ENCODE assay signal across 15 cellular contexts in the genomic region with DNA sequence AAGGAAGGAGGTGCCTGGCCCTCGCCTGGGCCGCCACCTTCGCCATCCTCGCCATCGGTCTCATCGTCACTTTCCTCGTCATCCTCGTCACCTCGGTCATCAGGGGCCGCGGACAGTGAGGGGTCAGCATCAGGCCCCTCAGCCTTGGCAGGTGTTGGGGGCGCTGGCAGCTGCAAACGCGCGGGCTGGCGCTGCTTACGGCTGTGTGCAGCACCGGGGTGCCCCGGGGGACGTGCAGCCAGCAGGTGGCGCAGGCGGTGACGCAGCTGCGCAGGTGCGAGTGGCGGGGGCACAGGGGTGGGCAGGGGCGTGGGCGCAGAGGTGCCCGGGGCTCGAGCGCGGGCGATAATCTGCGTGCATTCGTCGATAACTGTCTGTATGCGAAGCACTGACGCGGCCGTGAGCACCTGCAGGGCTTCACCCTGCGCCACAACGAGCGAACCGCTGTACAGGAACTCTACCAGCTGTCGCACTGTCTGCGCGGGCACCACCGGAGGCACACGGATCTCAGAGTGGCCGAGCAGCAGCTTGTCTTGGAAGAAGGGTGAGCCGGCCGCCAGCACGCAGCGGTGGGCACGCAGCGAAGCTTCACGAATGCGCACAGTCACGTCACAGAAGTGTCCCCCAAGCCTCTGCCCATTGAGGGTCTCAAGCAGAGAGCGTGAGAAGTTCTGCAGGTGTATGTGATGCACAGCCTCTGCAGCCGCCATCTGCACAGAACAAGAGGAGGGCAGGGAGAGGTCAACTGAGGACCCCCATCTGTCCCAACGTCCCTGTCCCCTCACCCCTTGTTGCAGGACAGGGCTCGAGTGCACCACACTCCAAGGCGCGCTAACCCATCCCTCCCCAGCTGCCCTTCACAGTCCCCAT. TPM values are rescaled to one million over a fixed set of nuclear protein-coding genes. Genes with fewer than 3 reads are reported as not detected.
DNase-seq lines count a peak whose midpoint lies in the region; ATAC-seq, FAIRE-seq and TF ChIP-seq lines count a peak whose summit lies in the region.
"Had no signal": no experiment of that assay in that cellular context is flagged by ENCODE, and none has a peak within 500 bp of the region (broad histone marks: within the 10 kb centered on the region; RNA-seq: fewer than 3 reads in every experiment).

No MANE protein-coding gene starts in this region.

- H3K27ac ChIP-seq in breast epithelium, result peak overlapping the region in 1 of 2 donors; percentile 95
- no peak overlapping the region for H3K27ac ChIP-seq in endothelial cell of umbilical vein (ENCODE audit: insufficient read depth, low read depth, low read length)
- peak overlapping the region in 3 of 5 donors; percentile 97 to 100 (median 98) for H3K27ac ChIP-seq in stomach

- no peak for TF ChIP-seq EP300 in stomach (IDR thresholded peaks at IDR 0.05)

- ATAC-seq in HG02884 (IDR thresholded peaks at IDR 0.05; ENCODE audit: unreplicated experiment) (no peak), GM21390 (IDR thresholded peaks at IDR 0.05; ENCODE audit: unreplicated experiment) (no peak)
- ATAC-seq: stimulated activated naive B cell treated with anti-CD40 and anti-IgM and Interleukin-4, amounts not matched to agents 10 μg/mL and 1 μg/mL and 100 μg/mL, for 72 hours had no signal

- H2AFZ ChIP-seq in endothelial cell of umbilical vein (ENCODE audit: low read depth, low read length), result no peak overlapping the region

- H3K27me3 Mint-ChIP-seq in MCF 10A (ENCODE audit: insufficient read depth, unreplicated experiment), result no peaks in the 10 kb centered on the region
- H3K27me3 Mint-ChIP-seq: stimulated activated naive B cell treated with anti-CD40 and anti-IgM and Interleukin-4, amounts not matched to agents 10 μg/mL and 1 μg/mL and 100 μg/mL, for 72 hours had no signal

- peaks cover 27% of the 10 kb centered on the region for H3K4me1 Mint-ChIP-seq in MCF 10A (ENCODE audit: insufficient read depth, unreplicated experiment)

- peak overlapping the region; percentile 100 for H3K27ac Mint-ChIP-seq in MCF 10A (ENCODE audit: low read depth, unreplicated experiment)

- intact Hi-C loops in MCF 10A (cut with micrococcal nuclease) (no loop called here), breast epithelium (cut with DNase I; ENCODE audit: low total_unique reads) (no loop called here), endothelial cell of umbilical vein (cut with micrococcal nuclease) (no loop called here), stomach (cut with DNase I; ENCODE audit: low total_unique reads) (no loop called here)

- no peaks in the 10 kb centered on the region for H3K9me3 Mint-ChIP-seq in MCF 10A (ENCODE audit: unreplicated experiment)
- H3K9me3 Mint-ChIP-seq: stimulated activated naive B cell treated with anti-CD40 and anti-IgM and Interleukin-4, amounts not matched to agents 10 μg/mL and 1 μg/mL and 100 μg/mL, for 72 hours had no signal

- no peaks in the 10 kb centered on the region for H4K20me1 ChIP-seq in endothelial cell of umbilical vein (replicated peaks; ENCODE audit: control insufficient read depth, extremely low read depth, insufficient read depth, low read length)

- H3K9me3 ChIP-seq in breast epithelium (no peaks in the 10 kb centered on the region), NT2/D1 (ENCODE audit: insufficient read depth, low read length) (no peaks in the 10 kb centered on the region), endothelial cell of umbilical vein (replicated peaks; ENCODE audit: control insufficient read depth, insufficient read depth, low read length) (no peaks in the 10 kb centered on the region), stomach (no peaks in the 10 kb centered on the region)

- H3K9me1 ChIP-seq in endothelial cell of umbilical vein (replicated peaks; ENCODE audit: control insufficient read depth, extremely low read depth, insufficient read depth, low read length), result no peaks in the 10 kb centered on the region

- BruUV-seq in MCF 10A (replicated peaks; lab: Mats Ljungman, UMichigan), result no TSS peak
- no TSS peak for BruUV-seq in endothelial cell of umbilical vein (replicated peaks; lab: Mats Ljungman, UMichigan)

- TF ChIP-seq CTCF in MCF 10A (IDR thresholded peaks at IDR 0.05; ENCODE audit: unreplicated experiment) (no peak), breast epithelium (IDR thresholded peaks at IDR 0.05) (no peak), endothelial cell of umbilical vein (IDR thresholded peaks at IDR 0.05; ENCODE audit: extremely low read depth in 1 of 2, insufficient read depth in 1 of 2, low read depth in 1 of 2, low read length in 2 of 2) (no peak), stomach (IDR thresholded peaks at IDR 0.05) (no peak)

- 88 to 94% (median 93%) methylated on average over 53 to 65 of the region's 65 CpGs for WGBS in stomach, 5 donors

- dilution Hi-C loops in endothelial cell of umbilical vein (cut with MboI; ENCODE audit: extremely low pct_ligation_motif_present, low sequenced_read_pairs), result no loop called here

- H3K4me3 ChIP-seq in breast epithelium (peak overlapping the region in 1 of 3 donors; percentile 93), NT2/D1 (ENCODE audit: insufficient read length, low read depth) (no peak overlapping the region), endothelial cell of umbilical vein (replicated peaks in 1 of 3; ENCODE audit: insufficient read depth in 1 of 3, low read depth in 1 of 3, low read length in 3 of 3) (no peak overlapping the region), stomach (peak overlapping the region in 2 of 4 donors; percentile 87 to 94)

- TF ChIP-seq POLR2A in breast epithelium (IDR thresholded peaks at IDR 0.05), result no peak
- TF ChIP-seq POLR2A in endothelial cell of umbilical vein (IDR thresholded peaks at IDR 0.05; ENCODE audit: low read depth, low read length), result no peak
- no peak for TF ChIP-seq POLR2A in stomach (IDR thresholded peaks at IDR 0.05)

- CTCF ChIA-PET in MCF 10A (lab: Yijun Ruan, JAX) (interaction anchor here (0.5 to 5.7 kb wide), 6 partner anchors 11 to 1126 kb away, joined by 3 to 43 read pairs (median 3); a partner anchor contains a TSS), endothelial cell of umbilical vein (lab: Charles Lee) (interaction anchor here (1.0 to 4.6 kb wide), 2 partner anchors 27 to 61 kb away, joined by 3 to 111 read pairs; a partner anchor contains a TSS)

- peaks cover 44% of the 10 kb centered on the region for H3K36me3 Mint-ChIP-seq in MCF 10A (ENCODE audit: insufficient read depth, unreplicated experiment)

- no peak for FAIRE-seq in endothelial cell of umbilical vein (lab: Jason Lieb, UNC)

- H3K4me2 ChIP-seq in endothelial cell of umbilical vein (ENCODE audit: insufficient read depth, low read length), result no peak overlapping the region

- peak overlapping the region; percentile 83 for H3K4me3 Mint-ChIP-seq in MCF 10A (ENCODE audit: unreplicated experiment)

- H3K9ac ChIP-seq in NT2/D1 (ENCODE audit: insufficient read length, low read depth) (peak overlapping the region; percentile 42), endothelial cell of umbilical vein (replicated peaks; ENCODE audit: extremely low read depth, insufficient read depth, low read length) (no peak overlapping the region)

- peaks cover 36% of the 10 kb centered on the region for H3K79me2 ChIP-seq in endothelial cell of umbilical vein (ENCODE audit: control insufficient read depth, insufficient read depth, low read length)

- no peaks in the 10 kb centered on the region for H3K36me3 ChIP-seq in breast epithelium
- H3K36me3 ChIP-seq in NT2/D1 (ENCODE audit: insufficient read depth, insufficient read length, low read length), result peaks cover 16% of the 10 kb centered on the region
- H3K36me3 ChIP-seq in endothelial cell of umbilical vein (ENCODE audit: control insufficient read depth in 2 of 2, extremely low read depth in 1 of 2, insufficient read depth in 2 of 2, low read length in 2 of 2), result peaks cover 0 to 11% of the 10 kb centered on the region in 2 experiments
- H3K36me3 ChIP-seq in stomach, result peaks cover 16 to 26% (median 23%) of the 10 kb centered on the region in 4 donors

- H3K27me3 ChIP-seq in breast epithelium (no peaks in the 10 kb centered on the region), NT2/D1 (ENCODE audit: insufficient read depth, insufficient read length) (no peaks in the 10 kb centered on the region), endothelial cell of umbilical vein (ENCODE audit: control insufficient read depth in 2 of 2, insufficient read depth in 2 of 2, low read length in 2 of 2) (no peaks in the 10 kb centered on the region), stomach (no peaks in the 10 kb centered on the region)

- POLR2A ChIA-PET in MCF 10A (lab: Yijun Ruan, JAX), result interaction anchor here (0.6 to 6.7 kb wide), 5 partner anchors 28 to 212 kb away, joined by 3 to 194 read pairs (median 77); a partner anchor contains a TSS
- POLR2A ChIA-PET in endothelial cell of umbilical vein (lab: Charles Lee), result no interaction called here

- peaks cover 9 to 21% of the 10 kb centered on the region in 2 donors for H3K4me1 ChIP-seq in breast epithelium
- peaks cover 15% of the 10 kb centered on the region for H3K4me1 ChIP-seq in NT2/D1 (ENCODE audit: insufficient read depth, insufficient read length)
- H3K4me1 ChIP-seq in endothelial cell of umbilical vein (ENCODE audit: control insufficient read depth, extremely low read depth, insufficient read depth, low read length), result peaks cover 23% of the 10 kb centered on the region
- H3K4me1 ChIP-seq in stomach, result peaks cover 35 to 73% (median 70%) of the 10 kb centered on the region in 4 donors

- no peak for DNase-seq in MCF 10A (ENCODE audit: unreplicated experiment)
- DNase-seq in breast epithelium (ENCODE audit: low spot score in 2 of 2), result no peak
- DNase-seq in NT2/D1 (ENCODE audit: low read depth, low spot score), result no peak
- no peak for DNase-seq in endothelial cell of umbilical vein (ENCODE audit: low read depth, low spot score)
- no peak for DNase-seq in stomach
- DNase-seq in stimulated activated naive CD4-positive, alpha-beta T cell treated with Interleukin-2 at 50 U/mL for 16 hours (lab: John Stamatoyannopoulos, UW), result no peak
- DNase-seq: activated gamma-delta T cell treated with Interleukin-2 at 50 U/mL for 16 hours; cerebellar nuclear complex; GDM1; MM.1S; SHP77 treated with DMSO at 0.1 percent for 48 hours; stimulated activated CD4-positive, alpha-beta T cell treated with anti-CD3 and anti-CD28 coated beads, Interleukin-2, amount 100 ng/mL, for 48 hours; stimulated activated naive B cell treated with anti-CD40 and anti-IgM and Interleukin-4, amounts not matched to agents 10 μg/mL and 1 μg/mL and 100 μg/mL, for 72 hours had no signal

RNA-seq across cellular contexts. Expression of a gene that starts 2.4 kb away (rescaled TPM):
- 12.8 and 15.0 TPM in 2 replicates for total RNA-seq in MCF 10A (2022)
- total RNA-seq in breast epithelium, result 1 to 10 TPM; 8.2 to 9.2 (median 8.6) TPM
- total RNA-seq in endothelial cell of umbilical vein, result 21.8 TPM in 2 replicates
- 17.8 and 25.3 TPM in 2 replicates for polyA plus RNA-seq in endothelial cell of umbilical vein
- 6.6 and 9.8 TPM in 2 replicates for polyA plus RNA-seq in endothelial cell of umbilical vein (2011; cell fraction: cytosol; rRNA removed)
- polyA plus RNA-seq in endothelial cell of umbilical vein (2011; cell fraction: nucleus; rRNA removed), result 10.6 and 12.3 TPM in 2 replicates
- polyA plus RNA-seq in endothelial cell of umbilical vein (2012), result 9.5 and 13.9 TPM in 2 replicates
- 7.1 and 11.5 TPM in 2 replicates for polyA minus RNA-seq in endothelial cell of umbilical vein
- 7.9 TPM for polyA minus RNA-seq in endothelial cell of umbilical vein (2011; cell fraction: cytosol; rRNA and poly(A)+ RNA removed)
- 10.5 and 18.6 TPM in 2 replicates for polyA minus RNA-seq in endothelial cell of umbilical vein (2011; cell fraction: nucleus; rRNA and poly(A)+ RNA removed)
- 10 to 100 TPM in 3 of 5 donors, 1 to 10 TPM in 1, not detected in 1; 2.4 to 49.0 (median 20.1) TPM for total RNA-seq in stomach
- polyA plus RNA-seq in stomach, result 1 to 10 TPM; 5.6 to 8.2 (median 6.6) TPM

RNA-seq across cellular contexts. Expression of a gene that starts 5.4 kb away (rescaled TPM):
- total RNA-seq in MCF 10A (2022), result 14.7 and 22.5 TPM in 2 replicates
- 10 to 100 TPM in 2 of 3 donors, 1 to 10 TPM in 1; 4.7 to 18.0 (median 10.7) TPM for total RNA-seq in breast epithelium
- 6.1 and 7.1 TPM in 2 replicates for total RNA-seq in endothelial cell of umbilical vein
- 12.1 and 16.0 TPM in 2 replicates for polyA plus RNA-seq in endothelial cell of umbilical vein
- 11.7 and 13.0 TPM in 2 replicates for polyA plus RNA-seq in endothelial cell of umbilical vein (2011; cell fraction: cytosol; rRNA removed)
- polyA plus RNA-seq in endothelial cell of umbilical vein (2011; cell fraction: nucleus; rRNA removed), result 4.0 and 4.3 TPM in 2 replicates
- polyA plus RNA-seq in endothelial cell of umbilical vein (2012), result 11.2 and 13.8 TPM in 2 replicates
- polyA minus RNA-seq in endothelial cell of umbilical vein, result 7.5 and 9.7 TPM in 2 replicates
- polyA minus RNA-seq in endothelial cell of umbilical vein (2011; cell fraction: cytosol; rRNA and poly(A)+ RNA removed), result 16.4 TPM
- polyA minus RNA-seq in endothelial cell of umbilical vein (2011; cell fraction: nucleus; rRNA and poly(A)+ RNA removed), result 2.9 and 4.2 TPM in 2 replicates
- total RNA-seq in stomach, result 1 to 10 TPM in 3 of 5 donors, under 1 TPM in 1, not detected in 1; 0.87 to 3.3 (median 1.3) TPM
- 10 to 100 TPM in 2 of 3 donors, 1 to 10 TPM in 1; 8.4 to 18.4 (median 16.0) TPM for polyA plus RNA-seq in stomach

RNA-seq across cellular contexts. Expression of a gene that starts 26.7 kb away (rescaled TPM):
- 236 and 290 TPM in 2 replicates for total RNA-seq in MCF 10A (2022)
- 100 to 1,000 TPM; 110 to 190 (median 173) TPM for total RNA-seq in breast epithelium
- 377 and 429 TPM in 2 replicates for total RNA-seq in endothelial cell of umbilical vein
- 521 and 593 TPM in 2 replicates for polyA plus RNA-seq in endothelial cell of umbilical vein
- 366 and 385 TPM in 2 replicates for polyA plus RNA-seq in endothelial cell of umbilical vein (2011; cell fraction: cytosol; rRNA removed)
- 654 and 696 TPM in 2 replicates for polyA plus RNA-seq in endothelial cell of umbilical vein (2011; cell fraction: nucleus; rRNA removed)
- polyA plus RNA-seq in endothelial cell of umbilical vein (2012), result 600 and 631 TPM in 2 replicates
- 702 and 1,022 TPM in 2 replicates for polyA minus RNA-seq in endothelial cell of umbilical vein
- 571 TPM for polyA minus RNA-seq in endothelial cell of umbilical vein (2011; cell fraction: cytosol; rRNA and poly(A)+ RNA removed)
- 298 and 308 TPM in 2 replicates for polyA minus RNA-seq in endothelial cell of umbilical vein (2011; cell fraction: nucleus; rRNA and poly(A)+ RNA removed)
- 100 to 1,000 TPM in 4 of 5 donors, 10 to 100 TPM in 1; 95.5 to 923 (median 243) TPM for total RNA-seq in stomach
- polyA plus RNA-seq in stomach, result 100 to 1,000 TPM; 143 to 200 (median 171) TPM

RNA-seq across cellular contexts. Expression of a gene that starts 37.7 kb away (rescaled TPM):
- total RNA-seq in MCF 10A (2022) (154 and 184 TPM in 2 replicates), breast epithelium (100 to 1,000 TPM in 1 of 3 donors, 10 to 100 TPM in 2; 74.6 to 157 (median 92.8) TPM), endothelial cell of umbilical vein (96.8 and 105 TPM in 2 replicates), stomach (100 to 1,000 TPM in 2 of 5 donors, 10 to 100 TPM in 3; 55.8 to 260 (median 89.0) TPM)
- polyA plus RNA-seq in endothelial cell of umbilical vein (126 and 150 TPM in 2 replicates), stomach (100 to 1,000 TPM; 195 to 338 (median 235) TPM)
- polyA plus RNA-seq in endothelial cell of umbilical vein (2011; cell fraction: cytosol; rRNA removed), result 177 and 193 TPM in 2 replicates
- 97.8 and 107 TPM in 2 replicates for polyA plus RNA-seq in endothelial cell of umbilical vein (2011; cell fraction: nucleus; rRNA removed)
- polyA plus RNA-seq in endothelial cell of umbilical vein (2012), result 117 and 164 TPM in 2 replicates
- 114 and 117 TPM in 2 replicates for polyA minus RNA-seq in endothelial cell of umbilical vein
- polyA minus RNA-seq in endothelial cell of umbilical vein (2011; cell fraction: cytosol; rRNA and poly(A)+ RNA removed), result 73.7 TPM
- polyA minus RNA-seq in endothelial cell of umbilical vein (2011; cell fraction: nucleus; rRNA and poly(A)+ RNA removed), result 19.9 and 22.4 TPM in 2 replicates

RNA-seq across cellular contexts. Expression of a gene that starts 41.0 kb away (rescaled TPM):
- 8.3 and 10.3 TPM in 2 replicates for total RNA-seq in MCF 10A (2022)
- 10 to 100 TPM; 10.2 to 23.4 (median 20.0) TPM for total RNA-seq in breast epithelium
- 6.6 and 7.0 TPM in 2 replicates for total RNA-seq in endothelial cell of umbilical vein
- polyA plus RNA-seq in endothelial cell of umbilical vein, result 8.3 and 11.2 TPM in 2 replicates
- polyA plus RNA-seq in endothelial cell of umbilical vein (2011; cell fraction: cytosol; rRNA removed), result 5.3 and 7.0 TPM in 2 replicates
- polyA plus RNA-seq in endothelial cell of umbilical vein (2011; cell fraction: nucleus; rRNA removed), result 11.6 and 13.3 TPM in 2 replicates
- 5.4 and 8.1 TPM in 2 replicates for polyA plus RNA-seq in endothelial cell of umbilical vein (2012)
- 4.0 and 4.2 TPM in 2 replicates for polyA minus RNA-seq in endothelial cell of umbilical vein
- 3.7 TPM for polyA minus RNA-seq in endothelial cell of umbilical vein (2011; cell fraction: cytosol; rRNA and poly(A)+ RNA removed)
- polyA minus RNA-seq in endothelial cell of umbilical vein (2011; cell fraction: nucleus; rRNA and poly(A)+ RNA removed), result 4.9 and 6.8 TPM in 2 replicates
- total RNA-seq in stomach, result 10 to 100 TPM in 1 of 5 donors, 1 to 10 TPM in 4; 4.6 to 26.1 (median 5.3) TPM
- polyA plus RNA-seq in stomach, result 10 to 100 TPM in 1 of 3 donors, 1 to 10 TPM in 2; 7.1 to 13.0 (median 9.2) TPM
